Comparison of ENCODE assay signal across 25 cellular contexts in genomic region chr12:62899568-62900390, GRCh38. TPM values are rescaled to one million over a fixed set of nuclear protein-coding genes. Genes with fewer than 3 reads are reported as not detected.
DNase-seq lines count a peak whose midpoint lies in the region; ATAC-seq, FAIRE-seq and TF ChIP-seq lines count a peak whose summit lies in the region.
"Had no signal": no experiment of that assay in that cellular context is flagged by ENCODE, and none has a peak within 500 bp of the region (broad histone marks: within the 10 kb centered on the region; RNA-seq: fewer than 3 reads in every experiment).

No MANE protein-coding gene starts in this region.

- in situ Hi-C loops in K562 (cut with MboI) = no loop called here
- in situ Hi-C loops in HepG2 (cut with HindIII; ENCODE audit: extremely low pct_ligation_motif_present, low pct_unique_long_range_greater_than_20kb) = no loop called here

- no peaks in the 10 kb centered on the region for H4K20me1 ChIP-seq in K562 (replicated peaks; ENCODE audit: control insufficient read depth, insufficient read depth, low read length)
- no peaks in the 10 kb centered on the region for H4K20me1 ChIP-seq in HepG2 (ENCODE audit: insufficient read depth, low read length)

- H3K36me3 Mint-ChIP-seq in MCF 10A (ENCODE audit: insufficient read depth, unreplicated experiment) = no peaks in the 10 kb centered on the region
- H3K36me3 Mint-ChIP-seq in CD14-positive monocyte = peaks cover 0 to 2% of the 10 kb centered on the region in 2 donors

- no peak for FAIRE-seq in K562 (lab: Jason Lieb, UNC)
- peak; percentile 46 for FAIRE-seq in HepG2 (lab: Jason Lieb, UNC)
- FAIRE-seq: A549, RCC 7860 had no signal

- H3K9me3 Mint-ChIP-seq in MCF 10A (ENCODE audit: unreplicated experiment) = no peaks in the 10 kb centered on the region
- H3K9me3 Mint-ChIP-seq in CD14-positive monocyte = peaks cover 0 to 8% (median 4%) of the 10 kb centered on the region in 7 donors
- H3K9me3 Mint-ChIP-seq: activated B cell treated with CpG ODN at 0.5 μM for 24 hours; activated CD4-positive, alpha-beta memory T cell treated with anti-CD3 and anti-CD28 coated beads, Interleukin-2, amount 10 ng/mL, durations not matched to agents 7 days and 5 days; stimulated activated naive CD8-positive, alpha-beta T cell treated with anti-CD3 and anti-CD28 coated beads, Interleukin-15, Interleukin-2, amounts not matched to agents 100 ng/mL and 50 ng/mL, for 24 hours had no signal

- H3K4me2 ChIP-seq in K562 (ENCODE audit: insufficient read depth, low read length) (no peak overlapping the region; the same call in 1 of the 2 replicates), HepG2 (ENCODE audit: low read depth, low read length) (peak overlapping the region; percentile 60)
- H3K4me2 ChIP-seq: A549, KMS-11 had no signal

- 25% methylated on average over 5 of the region's 7 CpGs for WGBS in K562 (ENCODE audit: insufficient coverage, low coverage, missing lambda C conversion rate)
- 24% methylated on average over 7 of the region's 7 CpGs for WGBS in HepG2 (ENCODE audit: low lambda C conversion rate)

- POLR2A ChIA-PET in MCF 10A (lab: Yijun Ruan, JAX) (interaction anchor here (1.0 kb wide), 1 partner anchor 128 kb away, joined by 3 read pairs; no protein-coding TSS in a partner anchor), K562 (lab: Yijun Ruan, JAX) (interaction anchor here (0.6 kb wide), 1 partner anchor 1922 kb away, joined by 3 read pairs; no protein-coding TSS in a partner anchor), HepG2 (lab: Yijun Ruan, JAX) (interaction anchor here (0.7 to 3.5 kb wide), 5 partner anchors 8 to 56 kb away, joined by 3 to 27 read pairs (median 3); partner anchors contain the start of gene PPM1H)

- H3K4me3 ChIP-seq in breast epithelium (no peak overlapping the region), K562 (no peak overlapping the region), HepG2 (replicated peaks in 1 of 3; ENCODE audit: insufficient read depth in 1 of 3, low read depth in 2 of 3, low read length in 3 of 3) (peak overlapping the region in 1 of 3 experiments; percentile 4; a peak in 1 of 6 replicates)
- H3K4me3 ChIP-seq: A549, HAP-1, SJSA1 had no signal

- H3K9me3 ChIP-seq in breast epithelium (no peaks in the 10 kb centered on the region), K562 (replicated peaks; ENCODE audit: control insufficient read depth, insufficient read depth, low read depth, low read length) (no peaks in the 10 kb centered on the region), HepG2 (ENCODE audit: low read length) (no peaks in the 10 kb centered on the region)
- H3K9me3 ChIP-seq: A549, HAP-1, SJSA1 had no signal

- H3K9ac ChIP-seq in K562 (ENCODE audit: insufficient read depth in 1 of 2, low read depth in 2 of 2, low read length in 2 of 2) (no peak overlapping the region; a peak in 1 of 4 replicates), HepG2 (ENCODE audit: insufficient read depth, low read depth, low read length) (peak overlapping the region; percentile 63)
- H3K9ac ChIP-seq: KMS-11 had no signal

- TF ChIP-seq POLR2A in breast epithelium (IDR thresholded peaks at IDR 0.05) (no peak), K562 (conservative IDR thresholded peaks at IDR 0.05) (no peak), HepG2 (IDR thresholded peaks at IDR 0.05; ENCODE audit: insufficient read depth in 1 of 2, low read depth in 2 of 2, low read length in 2 of 2) (no peak; a peak in 1 of 4 replicates)

- CTCF ChIA-PET in MCF 10A (lab: Yijun Ruan, JAX) (interaction anchor here (1.1 kb wide), 1 partner anchor 462 kb away, joined by 3 read pairs; no protein-coding TSS in a partner anchor), K562 (lab: Yijun Ruan, JAX; ENCODE audit: low intra/inter-chr PET ratio) (no interaction called here), HepG2 (lab: Yijun Ruan, JAX; ENCODE audit: low intra/inter-chr PET ratio, low total read pairs) (no interaction called here)

- intact Hi-C loops in MCF 10A (cut with micrococcal nuclease) (no loop called here), breast epithelium (cut with DNase I; ENCODE audit: low total_unique reads) (no loop called here), K562 (cut with micrococcal nuclease) (no loop called here), HepG2 (cut with micrococcal nuclease; ENCODE audit: unreplicated experiment) (loop anchor here (1.0 to 2.0 kb wide), 3 partner anchors 7 to 35 kb away; partner anchors contain the start of gene PPM1H), CD14-positive monocyte (cut with micrococcal nuclease) (no loop called here)

- H3K27ac Mint-ChIP-seq in MCF 10A (ENCODE audit: low read depth, unreplicated experiment) (no peak overlapping the region), CD14-positive monocyte (peak overlapping the region in 2 of 7 donors; percentile 33 to 42)
- H3K27ac Mint-ChIP-seq: activated B cell treated with CpG ODN at 0.5 μM for 24 hours; activated CD4-positive, alpha-beta memory T cell treated with anti-CD3 and anti-CD28 coated beads, Interleukin-2, amount 10 ng/mL, durations not matched to agents 7 days and 5 days; stimulated activated naive CD8-positive, alpha-beta T cell treated with anti-CD3 and anti-CD28 coated beads, Interleukin-15, Interleukin-2, amounts not matched to agents 100 ng/mL and 50 ng/mL, for 24 hours had no signal

- ATAC-seq in K562 = peak; percentile 33; the same call in 2 of the 3 replicates
- peak; percentile 59 for ATAC-seq in HepG2
- ATAC-seq in HG02973 (IDR thresholded peaks at IDR 0.05; ENCODE audit: unreplicated experiment) = no peak
- ATAC-seq: A549, esophagus mucosa had no signal

- BruUV-seq in MCF 10A (replicated peaks; lab: Mats Ljungman, UMichigan) (no TSS peak), K562 (replicated peaks; lab: Mats Ljungman, UMichigan) (no TSS peak), HepG2 (replicated peaks; lab: Mats Ljungman, UMichigan) (no TSS peak)

- H3K4me1 Mint-ChIP-seq in MCF 10A (ENCODE audit: insufficient read depth, unreplicated experiment) (peaks cover 6% of the 10 kb centered on the region), CD14-positive monocyte (peaks cover 43% of the 10 kb centered on the region)
- H3K4me1 Mint-ChIP-seq: activated CD4-positive, alpha-beta memory T cell treated with anti-CD3 and anti-CD28 coated beads, Interleukin-2, amount 10 ng/mL, durations not matched to agents 7 days and 5 days had no signal

- no peaks in the 10 kb centered on the region for H3K9me1 ChIP-seq in K562 (ENCODE audit: control insufficient read depth, insufficient read depth, low read length)

- no peaks in the 10 kb centered on the region for H3K27me3 ChIP-seq in breast epithelium
- H3K27me3 ChIP-seq in K562 (ENCODE audit: control insufficient read depth in 2 of 2, insufficient read depth in 2 of 2, low read length in 2 of 2) = no peaks in the 10 kb centered on the region
- H3K27me3 ChIP-seq in HepG2 (ENCODE audit: control insufficient read depth in 1 of 2, insufficient read depth in 2 of 2, low read length in 2 of 2) = no peaks in the 10 kb centered on the region
- H3K27me3 ChIP-seq: SJSA1 had no signal

- H2AFZ ChIP-seq in K562 (ENCODE audit: low read depth, low read length) = peak overlapping the region; percentile 69
- H2AFZ ChIP-seq in HepG2 (ENCODE audit: low read length) = no peak overlapping the region

- no peak for TF ChIP-seq RAD21 in K562 (CRISPR knock-in tag; conservative IDR thresholded peaks at IDR 0.05 in 1 of 2, IDR thresholded peaks at IDR 0.05 in 1 of 2)
- no peak for TF ChIP-seq RAD21 in HepG2 (CRISPR knock-in tag; IDR thresholded peaks at IDR 0.05)

- H3K27me3 Mint-ChIP-seq in MCF 10A (ENCODE audit: insufficient read depth, unreplicated experiment) = peaks cover 2% of the 10 kb centered on the region
- peaks cover 0 to 4% (median 0%) of the 10 kb centered on the region in 3 donors for H3K27me3 Mint-ChIP-seq in CD14-positive monocyte (ENCODE audit: low read depth in 3 of 3)
- H3K27me3 Mint-ChIP-seq: activated B cell treated with CpG ODN at 0.5 μM for 24 hours; activated CD4-positive, alpha-beta memory T cell treated with anti-CD3 and anti-CD28 coated beads, Interleukin-2, amount 10 ng/mL, durations not matched to agents 7 days and 5 days; stimulated activated naive CD8-positive, alpha-beta T cell treated with anti-CD3 and anti-CD28 coated beads, Interleukin-15, Interleukin-2, amounts not matched to agents 100 ng/mL and 50 ng/mL, for 24 hours had no signal

- H3K36me3 ChIP-seq in breast epithelium (no peaks in the 10 kb centered on the region), K562 (ENCODE audit: control insufficient read depth, insufficient read depth, low read length) (no peaks in the 10 kb centered on the region), HepG2 (replicated peaks in 1 of 2; ENCODE audit: control insufficient read depth in 1 of 2, insufficient read depth in 2 of 2, low read length in 2 of 2) (peaks cover 1 to 10% of the 10 kb centered on the region in 2 experiments; a peak in 4 of 5 replicates)
- H3K36me3 ChIP-seq: HAP-1, SJSA1 had no signal

- TF ChIP-seq EP300 in K562 (IDR thresholded peaks at IDR 0.05; ENCODE audit: low read length) = no peak
- TF ChIP-seq EP300 in HepG2 (IDR thresholded peaks at IDR 0.05; ENCODE audit: low read depth in 2 of 2, low read length in 2 of 2) = peak in 1 of 2 experiments; percentile 28; a peak in 1 of 4 replicates
- no peak for TF ChIP-seq EP300 in HepG2 (CRISPR knock-in tag; IDR thresholded peaks at IDR 0.05; ENCODE audit: borderline replicate concordance)

- TF ChIP-seq CTCF in MCF 10A (IDR thresholded peaks at IDR 0.05; ENCODE audit: unreplicated experiment) (no peak), breast epithelium (IDR thresholded peaks at IDR 0.05) (no peak), K562 (IDR thresholded peaks at IDR 0.05 in 2 of 3, conservative IDR thresholded peaks at IDR 0.05 in 1 of 3; ENCODE audit: insufficient read depth in 2 of 3, low read depth in 1 of 3, low read length in 3 of 3) (no peak), HepG2 (CRISPR knock-in tag; IDR thresholded peaks at IDR 0.05) (no peak), CD14-positive monocyte (IDR thresholded peaks at IDR 0.05) (no peak)

- H3K27ac ChIP-seq in breast epithelium (no peak overlapping the region), K562 (ENCODE audit: extremely low read depth, low read depth, low read length) (peak overlapping the region; percentile 23; the same call in 1 of the 3 replicates), HepG2 (ENCODE audit: extremely low read length, insufficient read depth, low read length) (peak overlapping the region; percentile 87)
- H3K27ac ChIP-seq: A549, KMS-11, SJSA1 had no signal

- DNase-seq in MCF 10A (ENCODE audit: unreplicated experiment) (peak; percentile 21), breast epithelium (ENCODE audit: low spot score in 2 of 2) (no peak), K562 (ENCODE audit: extremely low read depth in 1 of 4, low spot score in 3 of 4) (no peak), HepG2 (ENCODE audit: low spot score) (peak; percentile 59), CD14-positive monocyte (ENCODE audit: low spot score) (no peak), DMS 273 (lab: John Stamatoyannopoulos, UW; ENCODE audit: unreplicated experiment) (no peak), NCI-H2227 (lab: John Stamatoyannopoulos, UW; ENCODE audit: unreplicated experiment) (no peak)
- DNase-seq: activated B cell treated with CpG ODN at 0.5 μM for 24 hours; activated CD4-positive, alpha-beta memory T cell treated with anti-CD3 and anti-CD28 coated beads, Interleukin-2, amount 10 ng/mL, durations not matched to agents 7 days and 5 days; activated gamma-delta T cell treated with Interleukin-2 at 50 U/mL for 16 hours; amygdala; Calu3; central memory CD4-positive, alpha-beta T cell; NCI-H1105; NCI-H526 treated with DMSO at 0.1 percent for 48 hours; stimulated activated CD4-positive, alpha-beta T cell treated with anti-CD3 and anti-CD28 coated beads, Interleukin-4, amount 100 ng/mL, for 1 hour; T-helper 2 cell had no signal

- H3K4me3 Mint-ChIP-seq in MCF 10A (ENCODE audit: unreplicated experiment) (no peak overlapping the region), CD14-positive monocyte (no peak overlapping the region)
- H3K4me3 Mint-ChIP-seq: activated B cell treated with CpG ODN at 0.5 μM for 24 hours; activated CD4-positive, alpha-beta memory T cell treated with anti-CD3 and anti-CD28 coated beads, Interleukin-2, amount 10 ng/mL, durations not matched to agents 7 days and 5 days; stimulated activated naive CD8-positive, alpha-beta T cell treated with anti-CD3 and anti-CD28 coated beads, Interleukin-15, Interleukin-2, amounts not matched to agents 100 ng/mL and 50 ng/mL, for 24 hours had no signal

- H3K4me1 ChIP-seq in breast epithelium (no peaks in the 10 kb centered on the region), K562 (replicated peaks in 1 of 2; ENCODE audit: control insufficient read depth in 2 of 2, insufficient read depth in 2 of 2, low read length in 2 of 2) (peaks cover 0 to 22% of the 10 kb centered on the region in 2 experiments; a peak in 3 of 5 replicates), HepG2 (ENCODE audit: insufficient read depth, low read length) (peaks cover 76% of the 10 kb centered on the region)
- H3K4me1 ChIP-seq: A549, HAP-1, SJSA1 had no signal

- H3K79me2 ChIP-seq in K562 (ENCODE audit: control insufficient read depth, insufficient read depth, low read length) (peaks cover 10% of the 10 kb centered on the region; the same call in 2 of the 3 replicates), HepG2 (ENCODE audit: insufficient read depth, low read length) (peaks cover 66% of the 10 kb centered on the region)

RNA-seq across cellular contexts. Expression of gene PPM1H, which starts 35.2 kb away (rescaled TPM):
- total RNA-seq in MCF 10A (2022) (0.49 and 2.0 TPM in 2 replicates), breast epithelium (10 to 100 TPM in 2 of 3 donors, 1 to 10 TPM in 1; 2.2 to 15.4 (median 13.5) TPM), K562 (2014; rRNA removed) (11.3 and 13.0 TPM in 2 replicates), K562 (2014; rRNA removed; fragmentation: Illumina TruSeq; extraction: Trizol) (13.7 and 17.2 TPM in 2 replicates), K562 (2015; rRNA removed; fragmentation: Illumina TruSeq; extraction: Trizol) (29.0 and 29.3 TPM in 2 replicates), K562 (2021) (21.5 and 23.0 TPM in 2 replicates), HepG2 (2016; rRNA removed; fragmentation: Illumina TruSeq; extraction: Trizol) (38.1 and 42.0 TPM in 2 replicates)
- 4.0 and 12.4 TPM in 2 replicates for total RNA-seq in K562 (2011; cell fraction: chromatin; rRNA removed; ENCODE audit: low replicate concordance)
- total RNA-seq in K562 (2011; cell fraction: nucleolus; rRNA removed) = 5.7 and 6.2 TPM in 2 replicates
- total RNA-seq in K562 (2011; cell fraction: nucleoplasm; rRNA removed) = 5.2 and 6.4 TPM in 2 replicates
- polyA plus RNA-seq in K562 (2011; rRNA removed) (4.8 and 6.1 TPM in 2 replicates), K562 (2014; fragmentation: Illumina TruSeq; extraction: Trizol) (11.1 and 11.6 TPM in 2 replicates), K562 (2014; fragmentation: Nextera tagmentation; extraction: Ambion mirVana) (1 to 10 TPM; 5.3 to 8.1 TPM), K562 (2014; rRNA removed) (9.3 and 9.7 TPM in 2 replicates), HepG2 (2011; rRNA removed) (16.9 and 29.1 TPM in 2 replicates), CD14-positive monocyte (1 to 10 TPM; 1.9 to 2.8 TPM)
- 4.5 and 5.7 TPM in 2 replicates for polyA plus RNA-seq in K562 (2011; cell fraction: cytosol; rRNA removed)
- polyA plus RNA-seq in K562 (2011; cell fraction: nucleus; rRNA removed) = 3.7 and 4.0 TPM in 2 replicates
- polyA plus RNA-seq in K562 (2012) = 9.0 and 13.2 TPM in 2 replicates
- polyA minus RNA-seq in K562 (2011; rRNA and poly(A)+ RNA removed) = 10.7 and 12.0 TPM in 2 replicates
- 6.6 and 9.7 TPM in 2 replicates for polyA minus RNA-seq in K562 (2011; cell fraction: cytosol; rRNA and poly(A)+ RNA removed)
- 5.8 and 6.6 TPM in 2 replicates for polyA minus RNA-seq in K562 (2011; cell fraction: nucleus; rRNA and poly(A)+ RNA removed)
- total RNA-seq in HepG2 (2016; cell fraction: cytosol; rRNA removed; fragmentation: Illumina TruSeq; extraction: Trizol; ENCODE audit: low read depth) = 3.3 and 5.2 TPM in 2 replicates
- 35.2 and 37.3 TPM in 2 replicates for total RNA-seq in HepG2 (2016; cell fraction: insoluble cytoplasmic fraction; rRNA removed; fragmentation: Illumina TruSeq; extraction: Trizol)
- 19.9 and 22.6 TPM in 2 replicates for total RNA-seq in HepG2 (2016; cell fraction: membrane; rRNA removed; fragmentation: Illumina TruSeq; extraction: Trizol)
- total RNA-seq in HepG2 (2016; cell fraction: nucleus; rRNA removed; fragmentation: Illumina TruSeq; extraction: Trizol) = 29.6 and 34.5 TPM in 2 replicates
- polyA plus RNA-seq in HepG2 (2011; cell fraction: cytosol; rRNA removed) = 19.3 and 19.9 TPM in 2 replicates
- 19.8 and 26.0 TPM in 2 replicates for polyA plus RNA-seq in HepG2 (2011; cell fraction: nucleus; rRNA removed)
- polyA plus RNA-seq in HepG2 (2012) = 9.9 and 26.1 TPM in 2 replicates
- 1.6 and 1.8 TPM in 2 replicates for polyA plus RNA-seq in HepG2 (2016; cell fraction: cytosol; fragmentation: Illumina TruSeq; extraction: Trizol; ENCODE audit: low read depth)
- polyA plus RNA-seq in HepG2 (2016; cell fraction: insoluble cytoplasmic fraction; fragmentation: Illumina TruSeq; extraction: Trizol; ENCODE audit: low read depth) = 32.1 and 32.9 TPM in 2 replicates
- polyA plus RNA-seq in HepG2 (2016; cell fraction: membrane; fragmentation: Illumina TruSeq; extraction: Trizol; ENCODE audit: low read depth) = 8.9 and 10.6 TPM in 2 replicates
- polyA plus RNA-seq in HepG2 (2016; cell fraction: nucleus; fragmentation: Illumina TruSeq; extraction: Trizol; ENCODE audit: insufficient read depth, low read depth) = 24.8 and 26.5 TPM in 2 replicates
- 8.3 and 68.0 TPM in 2 replicates for polyA minus RNA-seq in HepG2 (2011; rRNA and poly(A)+ RNA removed; ENCODE audit: low replicate concordance)
- 32.6 and 42.5 TPM in 2 replicates for polyA minus RNA-seq in HepG2 (2011; cell fraction: cytosol; rRNA and poly(A)+ RNA removed)
- 39.3 and 42.1 TPM in 2 replicates for polyA minus RNA-seq in HepG2 (2011; cell fraction: nucleus; rRNA and poly(A)+ RNA removed)
- total RNA-seq: activated B cell treated with CpG ODN at 0.5 μM for 24 hours; activated CD4-positive, alpha-beta memory T cell treated with anti-CD3 and anti-CD28 coated beads, Interleukin-2, amount 10 ng/mL, durations not matched to agents 7 days and 5 days had no signal

Comparison
In these comparisons a context has a peak if more than half of its experiments do, and no peak if none do; other contexts are left out.
1. DNase-seq: peak in MCF 10A (single experiment) and HepG2 (single experiment); none in breast epithelium (0 of 2), K562 (0 of 4), CD14-positive monocyte (single experiment), DMS 273 (single experiment) and NCI-H2227 (single experiment).
2. H3K27ac ChIP-seq: peak in K562 (single experiment) and HepG2 (single experiment); none in breast epithelium (0 of 2).